ENCODE assay signal across 10 cellular contexts in the genomic region with DNA sequence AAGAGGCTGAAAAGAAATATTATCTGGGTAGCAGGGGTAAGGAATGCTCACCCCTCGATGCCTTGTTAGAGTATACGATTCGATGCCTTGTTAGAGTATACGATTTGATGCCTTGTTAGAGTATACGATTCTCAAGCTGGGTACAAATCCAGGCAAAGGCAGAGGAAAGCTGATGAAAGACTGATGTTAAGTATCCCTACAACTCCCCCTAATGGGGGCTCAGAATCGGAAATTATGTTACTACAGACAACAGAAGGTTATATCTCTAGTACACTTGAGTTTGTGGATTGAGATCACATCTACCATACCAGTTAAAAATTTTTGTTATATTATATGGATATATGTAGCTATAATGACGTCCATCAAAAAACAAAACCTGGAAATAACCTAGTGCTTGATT. TPM values are rescaled to one million over a fixed set of nuclear protein-coding genes. Genes with fewer than 3 reads are reported as not detected.
DNase-seq lines count a peak whose midpoint lies in the region; ATAC-seq and TF ChIP-seq lines count a peak whose summit lies in the region.
"Had no signal": no experiment of that assay in that cellular context is flagged by ENCODE, and none has a peak within 500 bp of the region (broad histone marks: within the 10 kb centered on the region; RNA-seq: fewer than 3 reads in every experiment).

No MANE protein-coding gene starts in this region.

- no peaks in the 10 kb centered on the region for H3F3A ChIP-seq in OCI-LY1 (ENCODE audit: insufficient read depth, low read length)

- H3K4me1 Mint-ChIP-seq in progenitor cell of endocrine pancreas (ENCODE audit: low read depth): peaks cover 6% of the 10 kb centered on the region

- H3K4me3 Mint-ChIP-seq in progenitor cell of endocrine pancreas (ENCODE audit: low read depth): no peak overlapping the region
- H3K4me3 Mint-ChIP-seq: activated T-helper 1 cell treated with anti-CD3 and anti-CD28 coated beads, Interleukin-12 subunit alpha, Interleukin-12 subunit beta, Interleukin-2, Interleukin-4 antibody, amounts not matched to agents 30 ng/mL and 10 ng/mL and 1 ng/mL, durations not matched to agents 14 hours and 24 hours and 36 hours; immature natural killer cell had no signal

- H3K27ac ChIP-seq in OCI-LY1 (ENCODE audit: low read depth, low read length, poor library complexity, severe bottlenecking): no peak overlapping the region
- H3K27ac ChIP-seq in left ventricle myocardium inferior (replicated peaks): no peak overlapping the region

- no peaks in the 10 kb centered on the region for H3K36me3 Mint-ChIP-seq in progenitor cell of endocrine pancreas (ENCODE audit: insufficient read depth)
- H3K36me3 Mint-ChIP-seq: immature natural killer cell had no signal

- H3K36me3 ChIP-seq in OCI-LY1 (ENCODE audit: insufficient read depth, low read length) (no peaks in the 10 kb centered on the region), endocrine pancreas (ENCODE audit: control insufficient read depth, insufficient read depth, low read length) (no peaks in the 10 kb centered on the region), mucosa of descending colon (ENCODE audit: low read depth) (no peaks in the 10 kb centered on the region), left ventricle myocardium inferior (peaks cover 47% of the 10 kb centered on the region)

- no peaks in the 10 kb centered on the region for H3K9me2 ChIP-seq in OCI-LY1 (ENCODE audit: low read depth, low read length)

- intact Hi-C loops in mucosa of descending colon (cut with DNase I, micrococcal nuclease) (loop anchor here in 1 of 2 donors (5.0 kb wide), 1 partner anchor 108 kb away; no protein-coding TSS in a partner anchor), left ventricle myocardium inferior (cut with micrococcal nuclease) (no loop called here)

- H2AFZ ChIP-seq in OCI-LY1 (ENCODE audit: low read length): no peak overlapping the region

- TF ChIP-seq CTCF in OCI-LY1 (IDR thresholded peaks at IDR 0.05; ENCODE audit: low read length) (peak; percentile 24; the same call in 1 of the 2 replicates), progenitor cell of endocrine pancreas (IDR thresholded peaks at IDR 0.05; ENCODE audit: unreplicated experiment) (peak; percentile 9), mucosa of descending colon (IDR thresholded peaks at IDR 0.05) (no peak), left ventricle myocardium inferior (IDR thresholded peaks at IDR 0.05; ENCODE audit: borderline replicate concordance) (no peak)

- H3K9me3 ChIP-seq in OCI-LY1 (ENCODE audit: low read length) (no peaks in the 10 kb centered on the region), endocrine pancreas (ENCODE audit: control insufficient read depth, low read length) (no peaks in the 10 kb centered on the region), mucosa of descending colon (no peaks in the 10 kb centered on the region), left ventricle myocardium inferior (replicated peaks) (no peaks in the 10 kb centered on the region)

- H3K4me1 ChIP-seq in OCI-LY1 (ENCODE audit: insufficient read depth, low read length, severe bottlenecking): no peaks in the 10 kb centered on the region
- H3K4me1 ChIP-seq in endocrine pancreas (ENCODE audit: control insufficient read depth, insufficient read depth, low read length): peaks cover 4% of the 10 kb centered on the region
- H3K4me1 ChIP-seq in mucosa of descending colon (ENCODE audit: low read depth): peaks cover 22% of the 10 kb centered on the region
- H3K4me1 ChIP-seq in left ventricle myocardium inferior: no peaks in the 10 kb centered on the region

- H4K20me1 ChIP-seq in OCI-LY1 (ENCODE audit: insufficient read depth, low read length): no peaks in the 10 kb centered on the region

- DNase-seq in NCI-H1092 treated with DMSO at 0.1 percent for 48 hours (lab: John Stamatoyannopoulos, UW) (peak; percentile 5), NCI-H1092 (lab: John Stamatoyannopoulos, UW) (no peak), progenitor cell of endocrine pancreas (ENCODE audit: low spot score, unreplicated experiment) (no peak), mucosa of descending colon (no peak), left ventricle myocardium inferior (no peak)
- DNase-seq: immature natural killer cell had no signal

- H3K4me2 ChIP-seq in OCI-LY1 (ENCODE audit: low read length): no peak overlapping the region

- ATAC-seq in GM18867 (IDR thresholded peaks at IDR 0.05; ENCODE audit: unreplicated experiment) (no peak), mucosa of descending colon (no peak)

- H3K9ac ChIP-seq in OCI-LY1 (ENCODE audit: low read length): no peak overlapping the region
- no peak overlapping the region for H3K9ac ChIP-seq in endocrine pancreas (ENCODE audit: control insufficient read depth, insufficient read depth, low read length)

- no peaks in the 10 kb centered on the region for H3K79me2 ChIP-seq in OCI-LY1 (ENCODE audit: insufficient read depth, low read length)

- no peak overlapping the region for H3K4me3 ChIP-seq in OCI-LY1 (ENCODE audit: low read depth, low read length, poor library complexity, severe bottlenecking)
- H3K4me3 ChIP-seq in endocrine pancreas (ENCODE audit: control insufficient read depth, insufficient read depth, low read length): peak overlapping the region; percentile 42
- no peak overlapping the region for H3K4me3 ChIP-seq in mucosa of descending colon
- H3K4me3 ChIP-seq in left ventricle myocardium inferior: no peak overlapping the region

- H3K27me3 ChIP-seq in OCI-LY1 (ENCODE audit: insufficient read depth, low read length): no peaks in the 10 kb centered on the region
- no peaks in the 10 kb centered on the region for H3K27me3 ChIP-seq in endocrine pancreas (ENCODE audit: control insufficient read depth, insufficient read depth, low read length)
- H3K27me3 ChIP-seq in left ventricle myocardium inferior (ENCODE audit: low read depth): no peaks in the 10 kb centered on the region

- H3K9me3 Mint-ChIP-seq in progenitor cell of endocrine pancreas (ENCODE audit: low read depth): no peaks in the 10 kb centered on the region
- H3K9me3 Mint-ChIP-seq: activated T-helper 1 cell treated with anti-CD3 and anti-CD28 coated beads, Interleukin-12 subunit alpha, Interleukin-12 subunit beta, Interleukin-2, Interleukin-4 antibody, amounts not matched to agents 30 ng/mL and 10 ng/mL and 1 ng/mL, durations not matched to agents 14 hours and 24 hours and 36 hours; immature natural killer cell had no signal

- H3K27me3 Mint-ChIP-seq in progenitor cell of endocrine pancreas: no peaks in the 10 kb centered on the region

- no peak overlapping the region for H3K27ac Mint-ChIP-seq in progenitor cell of endocrine pancreas
- H3K27ac Mint-ChIP-seq: activated T-helper 1 cell treated with anti-CD3 and anti-CD28 coated beads, Interleukin-12 subunit alpha, Interleukin-12 subunit beta, Interleukin-2, Interleukin-4 antibody, amounts not matched to agents 30 ng/mL and 10 ng/mL and 1 ng/mL, durations not matched to agents 14 hours and 24 hours and 36 hours; immature natural killer cell had no signal

RNA-seq across cellular contexts. Expression of gene LRRC66, which starts 4.8 kb away (rescaled TPM):
- total RNA-seq in progenitor cell of endocrine pancreas (0.38 and 0.58 TPM in 2 replicates), mucosa of descending colon (10 to 100 TPM in 2 of 3 donors, 1 to 10 TPM in 1; 5.4 to 22.6 (median 14.0) TPM), left ventricle myocardium inferior (0.25 TPM)

RNA-seq across cellular contexts. Expression of gene SGCB, which starts 22.7 kb away (rescaled TPM):
- total RNA-seq in progenitor cell of endocrine pancreas: 29.7 and 30.1 TPM in 2 replicates
- 10 to 100 TPM; 23.8 to 80.1 (median 24.2) TPM for total RNA-seq in mucosa of descending colon
- 78.8 TPM for total RNA-seq in left ventricle myocardium inferior

RNA-seq across cellular contexts. Expression of gene SPATA18, which starts 35.7 kb away (rescaled TPM):
- total RNA-seq in progenitor cell of endocrine pancreas: 7.4 and 8.5 TPM in 2 replicates
- total RNA-seq in mucosa of descending colon: 10 to 100 TPM in 1 of 3 donors, 1 to 10 TPM in 2; 8.4 to 15.5 (median 8.7) TPM
- 1.6 TPM for total RNA-seq in left ventricle myocardium inferior

Comparison
In these comparisons a context has a peak if more than half of its experiments do, and no peak if none do; other contexts are left out.
1. CTCF ChIP-seq: peak in OCI-LY1 (single experiment) and progenitor cell of endocrine pancreas (single experiment); none in mucosa of descending colon (single experiment) and left ventricle myocardium inferior (single experiment).